In genomic region chr22:39275814-39276443, GRCh38 we compare ENCODE assay signal across 15 cellular contexts. TPM values are rescaled to one million over a fixed set of nuclear protein-coding genes. Genes with fewer than 3 reads are reported as not detected.
DNase-seq lines count a peak whose midpoint lies in the region; ATAC-seq and TF ChIP-seq lines count a peak whose summit lies in the region.
"Had no signal": no experiment of that assay in that cellular context is flagged by ENCODE, and none has a peak within 500 bp of the region (broad histone marks: within the 10 kb centered on the region; RNA-seq: fewer than 3 reads in every experiment).

No MANE protein-coding gene starts in this region.

- in situ Hi-C loops in Panc1 (cut with HindIII; ENCODE audit: low pct_unique_long_range_greater_than_20kb, low sequenced_read_pairs) = no loop called here

- peaks cover 8% of the 10 kb centered on the region for H3F3A ChIP-seq in neural progenitor cell (ENCODE audit: low read depth)

- CTCF ChIA-PET in HEK293 (lab: Yijun Ruan, JAX) (no interaction called here), Panc1 (lab: Charles Lee) (no interaction called here)

- peaks cover 3% of the 10 kb centered on the region for H3K36me3 Mint-ChIP-seq in neural progenitor cell
- no peaks in the 10 kb centered on the region for H3K36me3 Mint-ChIP-seq in activated naive CD8-positive, alpha-beta T cell treated with anti-CD3 and anti-CD28 coated beads, Interleukin-2, amount 50 U/mL, for 24 hours (ENCODE audit: low read depth)

- H3K36me3 ChIP-seq in HEK293 (ENCODE audit: control insufficient read depth in 2 of 2, insufficient read depth in 1 of 2, low read length in 2 of 2) (no peaks in the 10 kb centered on the region), Panc1 (ENCODE audit: control insufficient read depth, insufficient read depth, low read length) (no peaks in the 10 kb centered on the region), neural progenitor cell (no peaks in the 10 kb centered on the region)
- H3K36me3 ChIP-seq: MG63 had no signal

- no peak overlapping the region for H3K4me3 ChIP-seq in HEK293 (ENCODE audit: low read depth, low read length)
- no peak overlapping the region for H3K4me3 ChIP-seq in Panc1 (ENCODE audit: low read depth in 2 of 2, low read length in 2 of 2)
- H3K4me3 ChIP-seq in neural progenitor cell = no peak overlapping the region
- H3K4me3 ChIP-seq: MG63 had no signal

- H3K79me2 ChIP-seq in neural progenitor cell (ENCODE audit: low read depth) = no peaks in the 10 kb centered on the region

- peaks cover 11% of the 10 kb centered on the region for H3K27me3 Mint-ChIP-seq in neural progenitor cell (ENCODE audit: insufficient read depth, low read depth)
- peaks cover 16% of the 10 kb centered on the region for H3K27me3 Mint-ChIP-seq in activated naive CD8-positive, alpha-beta T cell treated with anti-CD3 and anti-CD28 coated beads, Interleukin-2, amount 50 U/mL, for 24 hours

- no peaks in the 10 kb centered on the region for H4K20me1 ChIP-seq in neural progenitor cell (ENCODE audit: low read depth)

- ATAC-seq in Panc1 = peak; percentile 50; the same call in 1 of the 2 replicates
- ATAC-seq in GM21423 (IDR thresholded peaks at IDR 0.05; ENCODE audit: unreplicated experiment) = no peak
- no peak for ATAC-seq in GM21717 (IDR thresholded peaks at IDR 0.05; ENCODE audit: unreplicated experiment)
- ATAC-seq in activated naive CD8-positive, alpha-beta T cell treated with anti-CD3 and anti-CD28 coated beads, Interleukin-2, amount 50 U/mL, for 24 hours = no peak

- H3K9me3 ChIP-seq in HEK293 (ENCODE audit: control insufficient read depth, insufficient read depth, low read depth, low read length) (no peaks in the 10 kb centered on the region), Panc1 (ENCODE audit: control insufficient read depth, insufficient read depth, low read depth, low read length) (no peaks in the 10 kb centered on the region), neural progenitor cell (ENCODE audit: low read depth) (no peaks in the 10 kb centered on the region)

- no TSS peak for BruUV-seq in Panc1 (replicated peaks; lab: Mats Ljungman, UMichigan)

- H3K27me3 ChIP-seq in Panc1 (ENCODE audit: control insufficient read depth, insufficient read depth, low read length) = no peaks in the 10 kb centered on the region
- H3K27me3 ChIP-seq in neural progenitor cell = no peaks in the 10 kb centered on the region
- H3K27me3 ChIP-seq: MG63 had no signal

- peaks cover 10% of the 10 kb centered on the region for H3K4me1 Mint-ChIP-seq in neural progenitor cell
- no peaks in the 10 kb centered on the region for H3K4me1 Mint-ChIP-seq in activated naive CD8-positive, alpha-beta T cell treated with anti-CD3 and anti-CD28 coated beads, Interleukin-2, amount 50 U/mL, for 24 hours
- H3K4me1 Mint-ChIP-seq: CD8-positive, alpha-beta memory T cell had no signal

- H3K4me1 ChIP-seq in HEK293 (ENCODE audit: control insufficient read depth, insufficient read depth, low read length) = no peaks in the 10 kb centered on the region; the same call in 1 of the 2 replicates
- peaks cover 3% of the 10 kb centered on the region; the same call in 1 of the 2 replicates for H3K4me1 ChIP-seq in Panc1 (ENCODE audit: control insufficient read depth, insufficient read depth, low read length)
- peaks cover 7% of the 10 kb centered on the region for H3K4me1 ChIP-seq in neural progenitor cell

- no peak overlapping the region for H3K27ac ChIP-seq in HEK293 (ENCODE audit: extremely low read depth, low read depth, low read length)
- no peak overlapping the region for H3K27ac ChIP-seq in Panc1 (ENCODE audit: low read length)
- H3K27ac ChIP-seq in neural progenitor cell = no peak overlapping the region
- H3K27ac ChIP-seq: 22Rv1, HL-60 had no signal

- peak overlapping the region; percentile 58 for H3K4me3 Mint-ChIP-seq in neural progenitor cell
- no peak overlapping the region for H3K4me3 Mint-ChIP-seq in activated naive CD8-positive, alpha-beta T cell treated with anti-CD3 and anti-CD28 coated beads, Interleukin-2, amount 50 U/mL, for 24 hours

- no peak overlapping the region for H2AFZ ChIP-seq in neural progenitor cell (replicated peaks)

- intact Hi-C loops in Panc1 (cut with micrococcal nuclease; ENCODE audit: unreplicated experiment) = no loop called here

- DNase-seq in DMS153 (lab: John Stamatoyannopoulos, UW) (peak; percentile 28), DMS153 treated with DMSO at 0.1 percent for 48 hours (lab: John Stamatoyannopoulos, UW; ENCODE audit: unreplicated experiment) (no peak), Panc1 (ENCODE audit: low read depth, low spot score) (no peak), neural progenitor cell (ENCODE audit: low spot score) (no peak)
- DNase-seq in activated naive CD8-positive, alpha-beta T cell treated with anti-CD3 and anti-CD28 coated beads, Interleukin-2, amount 50 U/mL, for 24 hours = no peak
- DNase-seq: CD8-positive, alpha-beta memory T cell; NCI-H1105 treated with DMSO at 0.1 percent for 48 hours; NCI-H2081; OCI-M1 had no signal

- TF ChIP-seq CTCF in HEK293 (tag by site-specific recombination; IDR thresholded peaks at IDR 0.05) (no peak), Panc1 (IDR thresholded peaks at IDR 0.05) (no peak), neural progenitor cell (IDR thresholded peaks at IDR 0.05) (no peak)

- H3K9ac ChIP-seq in neural progenitor cell = no peak overlapping the region

- POLR2A ChIA-PET in HEK293 (lab: Yijun Ruan, JAX) (interaction anchor here (1.1 kb wide), 1 partner anchor 35 kb away, joined by 3 read pairs; no protein-coding TSS in a partner anchor), Panc1 (lab: Charles Lee) (no interaction called here)

- no peak overlapping the region for H3K27ac Mint-ChIP-seq in neural progenitor cell
- H3K27ac Mint-ChIP-seq in activated naive CD8-positive, alpha-beta T cell treated with anti-CD3 and anti-CD28 coated beads, Interleukin-2, amount 50 U/mL, for 24 hours = no peak overlapping the region

- H3K9me3 Mint-ChIP-seq in neural progenitor cell = peaks cover 7% of the 10 kb centered on the region
- peaks cover 3% of the 10 kb centered on the region for H3K9me3 Mint-ChIP-seq in activated naive CD8-positive, alpha-beta T cell treated with anti-CD3 and anti-CD28 coated beads, Interleukin-2, amount 50 U/mL, for 24 hours

- no peak overlapping the region for H3K4me2 ChIP-seq in neural progenitor cell

TF ChIP-seq in HEK293, 187 proteins besides CTCF, POLR2A, EP300 and RAD21:
- TF ChIP-seq SCRT1 (tag by site-specific recombination; IDR thresholded peaks at IDR 0.05; ENCODE audit: borderline replicate concordance) (peak; percentile 34; the same call in 1 of the 2 replicates), SCRT2 (tag by site-specific recombination; IDR thresholded peaks at IDR 0.05) (peak; percentile 55), WT1 (tag by site-specific recombination; IDR thresholded peaks at IDR 0.05) (no peak)
TF ChIP-seq in HEK293: peak in this region for 2.

RNA-seq across cellular contexts. Expression of gene PDGFB, which starts 31.1 kb away (rescaled TPM):
- total RNA-seq in Panc1 (2021; ENCODE audit: unreplicated experiment) = 78.0 TPM
- 109 TPM for polyA plus RNA-seq in Panc1 (2012; ENCODE audit: insufficient read length)
- total RNA-seq in neural progenitor cell (ENCODE audit: low replicate concordance) = 0.15 and 0.65 TPM in 2 replicates

RNA-seq across cellular contexts. Expression of gene RPL3, which starts 43.5 kb away (rescaled TPM):
- 885 TPM for total RNA-seq in Panc1 (2021; ENCODE audit: unreplicated experiment)
- 1,559 TPM for polyA plus RNA-seq in Panc1 (2012; ENCODE audit: insufficient read length)
- 3,021 and 4,709 TPM in 2 replicates for total RNA-seq in neural progenitor cell (ENCODE audit: low replicate concordance)

Comparison
In these comparisons a context has a peak if more than half of its experiments do, and no peak if none do; other contexts are left out.
1. RNA of gene PDGFB, which starts 31.1 kb away (total RNA-seq): 78.0 TPM in Panc1 (single experiment); 0.15 to 0.65 TPM in neural progenitor cell; every median in the first group is over 10 times any median in the second.